ENCODE assay signal across 9 cellular contexts in the genomic region with DNA sequence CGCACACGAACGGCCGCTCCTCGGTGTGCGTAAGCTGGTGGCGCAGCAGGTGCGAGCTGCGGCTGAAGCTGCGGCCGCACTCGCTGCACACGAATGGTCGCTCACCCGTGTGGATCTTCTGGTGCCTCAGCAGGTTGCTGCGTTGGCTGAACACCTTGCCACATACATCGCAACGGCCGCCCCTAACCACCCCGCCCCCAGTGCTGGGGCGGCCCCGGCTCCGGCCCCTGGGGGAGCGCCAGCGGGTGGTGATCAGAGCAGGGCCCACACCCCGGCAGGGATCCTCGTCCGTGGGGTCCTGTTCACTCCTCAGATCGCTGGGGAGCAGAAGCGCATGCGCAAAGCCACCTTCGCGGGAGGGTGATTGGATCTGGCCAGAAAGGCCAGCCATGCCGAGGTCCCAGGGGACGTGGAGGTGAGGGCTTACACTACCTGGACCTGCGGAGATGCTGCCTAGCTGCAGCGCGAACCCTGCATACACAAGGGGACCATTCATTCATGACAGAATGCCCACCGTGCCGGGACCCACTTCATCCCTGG. TPM values are rescaled to one million over a fixed set of nuclear protein-coding genes. Genes with fewer than 3 reads are reported as not detected.
A peak's percentile ranks its signal among the peaks of the same experiment; 100 is the strongest.
DNase-seq lines count a peak whose midpoint lies in the region; ATAC-seq and TF ChIP-seq lines count a peak whose summit lies in the region.
"Had no signal": no experiment of that assay in that cellular context is flagged by ENCODE, and none has a peak within 500 bp of the region (broad histone marks: within the 10 kb centered on the region; RNA-seq: fewer than 3 reads in every experiment).

No MANE protein-coding gene starts in this region.

- H3K4me2 ChIP-seq in trophoblast cell (ENCODE audit: low read length) = peak overlapping the region; percentile 65

- H3K27me3 Mint-ChIP-seq in CD8-positive, alpha-beta T cell (ENCODE audit: low read depth) = no peaks in the 10 kb centered on the region

- no peak overlapping the region for H3K18ac ChIP-seq in trophoblast cell (ENCODE audit: low read length)

- no peak overlapping the region for H3K9ac ChIP-seq in trophoblast cell (ENCODE audit: low read length)

- no peak overlapping the region for H2BK120ac ChIP-seq in trophoblast cell (ENCODE audit: insufficient read depth, low read length, poor library complexity)

- H3K4me3 Mint-ChIP-seq in CD8-positive, alpha-beta T cell = peak overlapping the region; percentile 87

- no peak for ATAC-seq in CD8-positive, alpha-beta T cell
- ATAC-seq in GM21717 (IDR thresholded peaks at IDR 0.05; ENCODE audit: unreplicated experiment) = no peak
- no peak for ATAC-seq in HG02840 (IDR thresholded peaks at IDR 0.05; ENCODE audit: low FRiP score, unreplicated experiment)

- TF ChIP-seq CTCF in CD8-positive, alpha-beta T cell (IDR thresholded peaks at IDR 0.05) = no peak
- no peak for TF ChIP-seq CTCF in epithelial cell of proximal tubule (conservative IDR thresholded peaks at IDR 0.05; ENCODE audit: low read depth, low read length)

- H3K4me1 Mint-ChIP-seq in CD8-positive, alpha-beta T cell (ENCODE audit: low read depth) = peaks cover 44% of the 10 kb centered on the region

- H4K8ac ChIP-seq in trophoblast cell (ENCODE audit: low read depth, low read length) = no peak overlapping the region

- no peak overlapping the region for H2AK5ac ChIP-seq in trophoblast cell (ENCODE audit: low read length)

- H3K4ac ChIP-seq in trophoblast cell (ENCODE audit: low read depth, low read length) = no peak overlapping the region

- no CpG with 5 or more reads among the region's 40 CpGs for WGBS in trophoblast cell (ENCODE audit: extremely low coverage, insufficient coverage, insufficient read length)

- H3K9me3 ChIP-seq in CD8-positive, alpha-beta T cell (ENCODE audit: low read length) = no peaks in the 10 kb centered on the region
- H3K9me3 ChIP-seq in trophoblast cell (ENCODE audit: insufficient read depth, low read depth, low read length) = peaks cover 16% of the 10 kb centered on the region
- H3K9me3 ChIP-seq: HAP-1 had no signal

- H3K36me3 Mint-ChIP-seq in CD8-positive, alpha-beta T cell = peaks cover 7% of the 10 kb centered on the region

- no peaks in the 10 kb centered on the region for H3K27me3 ChIP-seq in CD8-positive, alpha-beta T cell (ENCODE audit: insufficient read depth, low read length)
- H3K27me3 ChIP-seq in trophoblast cell (ENCODE audit: insufficient read depth, low read length) = peaks cover 17% of the 10 kb centered on the region

- no peak overlapping the region for H2BK5ac ChIP-seq in trophoblast cell (ENCODE audit: low read depth, low read length, poor library complexity)

- H3K4me3 ChIP-seq in CD8-positive, alpha-beta T cell (ENCODE audit: low read depth, low read length) = peak overlapping the region; percentile 60
- H3K4me3 ChIP-seq in epithelial cell of proximal tubule (ENCODE audit: low read depth, low read length) = peak overlapping the region; percentile 44
- H3K4me3 ChIP-seq in trophoblast cell (ENCODE audit: low read depth, low read length) = peak overlapping the region; percentile 26
- H3K4me3 ChIP-seq: HAP-1 had no signal

- peak overlapping the region; percentile 54 for H3K27ac ChIP-seq in CD8-positive, alpha-beta T cell (ENCODE audit: low read depth, low read length)
- no peak overlapping the region for H3K27ac ChIP-seq in trophoblast cell (ENCODE audit: low read depth, low read length)

- H4K91ac ChIP-seq in trophoblast cell (ENCODE audit: low read depth, low read length) = no peak overlapping the region

- H3K79me2 ChIP-seq in trophoblast cell (ENCODE audit: control insufficient read depth, insufficient read depth, low read length, poor library complexity) = peaks cover 8% of the 10 kb centered on the region

- no peaks in the 10 kb centered on the region for H3K36me3 ChIP-seq in CD8-positive, alpha-beta T cell (ENCODE audit: insufficient read depth, low read length)
- H3K36me3 ChIP-seq in trophoblast cell (ENCODE audit: control insufficient read depth in 1 of 2, insufficient read depth in 2 of 2, low read length in 2 of 2) = peaks cover 4 to 11% of the 10 kb centered on the region in 2 experiments

- no peak overlapping the region for H4K12ac ChIP-seq in trophoblast cell (ENCODE audit: low read depth, low read length)

- no peak overlapping the region for H3K23ac ChIP-seq in trophoblast cell (ENCODE audit: low read length)

- H3K27ac Mint-ChIP-seq in CD8-positive, alpha-beta T cell = peak overlapping the region; percentile 76

- H3K9me3 Mint-ChIP-seq in CD8-positive, alpha-beta T cell = no peaks in the 10 kb centered on the region

- POLR2A ChIA-PET in CD8-positive, alpha-beta T cell (lab: Charles Lee) = interaction anchor here (1.5 to 3.4 kb wide), 5 partner anchors 9 to 49 kb away, joined by 5 to 34 read pairs (median 13); a partner anchor contains a TSS

- no peak overlapping the region for H2BK12ac ChIP-seq in trophoblast cell (ENCODE audit: low read length)

- H3K14ac ChIP-seq in trophoblast cell (ENCODE audit: low read length) = no peak overlapping the region

- H2AFZ ChIP-seq in trophoblast cell (ENCODE audit: insufficient read depth, low read length, poor library complexity) = no peak overlapping the region

- CTCF ChIA-PET in CD8-positive, alpha-beta T cell (lab: Charles Lee) = interaction anchor here (0.8 to 2.0 kb wide), 4 partner anchors 9 to 43 kb away, joined by 3 to 9 read pairs (median 4); a partner anchor contains a TSS

- DNase-seq in CD8-positive, alpha-beta T cell = peak in 4 of 7 experiments; percentile 20 to 65 (median 36)
- DNase-seq in RPMI8226 = peak; percentile 25
- no peak for DNase-seq in epithelial cell of proximal tubule (ENCODE audit: low read depth)
- DNase-seq in trophoblast cell = no peak
- no peak for DNase-seq in GF-D8 (lab: John Stamatoyannopoulos, UW)
- DNase-seq in kidney glomerular epithelial cell (lab: John Stamatoyannopoulos, UW) = no peak

- H3K4me1 ChIP-seq in CD8-positive, alpha-beta T cell (ENCODE audit: insufficient read depth, low read length) = peaks cover 32% of the 10 kb centered on the region
- H3K4me1 ChIP-seq in trophoblast cell (ENCODE audit: control insufficient read depth in 1 of 2, insufficient read depth in 2 of 2, low read length in 2 of 2) = peaks cover 12 to 20% of the 10 kb centered on the region in 2 experiments

- intact Hi-C loops in CD8-positive, alpha-beta T cell (cut with DNase I, micrococcal nuclease) = no loop called here

- peaks cover 13% of the 10 kb centered on the region for H3K79me1 ChIP-seq in trophoblast cell (ENCODE audit: low read length)

RNA-seq across cellular contexts. Expression of a gene that starts 4.7 kb away (rescaled TPM):
- 10 to 100 TPM; 26.9 to 29.5 TPM for total RNA-seq in CD8-positive, alpha-beta T cell
- total RNA-seq in epithelial cell of proximal tubule = 37.4 and 49.9 TPM in 2 replicates
- 98.2 and 99.0 TPM in 2 replicates for polyA plus RNA-seq in trophoblast cell (2013)

RNA-seq across cellular contexts. Expression of a gene that starts 8.2 kb away (rescaled TPM):
- 10 to 100 TPM; 41.5 to 51.7 TPM for total RNA-seq in CD8-positive, alpha-beta T cell
- 70.1 and 137 TPM in 2 replicates for total RNA-seq in epithelial cell of proximal tubule
- 137 and 138 TPM in 2 replicates for polyA plus RNA-seq in trophoblast cell (2013)

RNA-seq across cellular contexts. Expression of a gene that starts 10.0 kb away (rescaled TPM):
- total RNA-seq in CD8-positive, alpha-beta T cell = 10 to 100 TPM; 14.1 to 15.0 TPM
- 8.0 and 12.7 TPM in 2 replicates for total RNA-seq in epithelial cell of proximal tubule
- 12.4 and 13.2 TPM in 2 replicates for polyA plus RNA-seq in trophoblast cell (2013)

RNA-seq across cellular contexts. Expression of a gene that starts 19.2 kb away (rescaled TPM):
- 100 to 1,000 TPM; 525 to 549 TPM for total RNA-seq in CD8-positive, alpha-beta T cell
- 454 and 661 TPM in 2 replicates for total RNA-seq in epithelial cell of proximal tubule
- 646 and 654 TPM in 2 replicates for polyA plus RNA-seq in trophoblast cell (2013)

RNA-seq across cellular contexts. Expression of a gene that starts 43.5 kb away (rescaled TPM):
- total RNA-seq in CD8-positive, alpha-beta T cell = 1 to 10 TPM; 4.8 to 5.6 TPM
- total RNA-seq in epithelial cell of proximal tubule = 18.2 and 23.7 TPM in 2 replicates
- 14.8 and 15.3 TPM in 2 replicates for polyA plus RNA-seq in trophoblast cell (2013)

Comparison
In these comparisons a context has a peak if more than half of its experiments do, and no peak if none do; other contexts are left out.
1. DNase-seq: peak in CD8-positive, alpha-beta T cell (4 of 7) and RPMI8226 (single experiment); none in epithelial cell of proximal tubule (single experiment), trophoblast cell (0 of 2), GF-D8 (single experiment) and kidney glomerular epithelial cell (single experiment).
2. Peak in every context shown above with its lines, with median percentiles within 50 percentile points of each other: H3K4me3 ChIP-seq.